13 cellular contexts compared by ENCODE assay signal in genomic region chr6:112269165-112269564, GRCh38. TPM values are rescaled to one million over a fixed set of nuclear protein-coding genes. Genes with fewer than 3 reads are reported as not detected.
A peak's percentile ranks its signal among the peaks of the same experiment; 100 is the strongest.
DNase-seq lines count a peak whose midpoint lies in the region; ATAC-seq, FAIRE-seq and TF ChIP-seq lines count a peak whose summit lies in the region.
"Had no signal": no experiment of that assay in that cellular context is flagged by ENCODE, and none has a peak within 500 bp of the region (broad histone marks: within the 10 kb centered on the region; RNA-seq: fewer than 3 reads in every experiment).

No MANE protein-coding gene starts in this region.

- H3K36me3 ChIP-seq in H1 (ENCODE audit: control insufficient read depth in 2 of 4, insufficient read depth in 4 of 4, low read length in 3 of 4): no peaks in the 10 kb centered on the region
- H3K36me3 ChIP-seq: SJSA1 had no signal

- H4K20me1 ChIP-seq in H1 (replicated peaks in 1 of 2; ENCODE audit: control insufficient read depth in 1 of 2, insufficient read depth in 2 of 2, low read length in 2 of 2): no peaks in the 10 kb centered on the region

- no peak overlapping the region for H3K56ac ChIP-seq in H1 (replicated peaks; ENCODE audit: insufficient read length, low read depth, low read length)

- H3K79me1 ChIP-seq in H1 (ENCODE audit: low read depth, low read length): no peaks in the 10 kb centered on the region

- H3K14ac ChIP-seq in H1 (ENCODE audit: insufficient read length): no peak overlapping the region

- no peak overlapping the region for H3K4ac ChIP-seq in H1 (replicated peaks; ENCODE audit: insufficient read length, low read depth, low read length)

- no peak overlapping the region for H3K9ac ChIP-seq in H1 (replicated peaks in 1 of 4; ENCODE audit: extremely low read depth in 1 of 4, low read depth in 3 of 4, low read length in 3 of 4)

- H3K23me2 ChIP-seq in H1 (ENCODE audit: low read depth, low read length): no peaks in the 10 kb centered on the region

- POLR2A ChIA-PET in H1 (lab: Charles Lee; ENCODE audit: partially characterized antibody): no interaction called here

- TF ChIP-seq CTCF in AG09309 (IDR thresholded peaks at IDR 0.05; ENCODE audit: control insufficient read depth, insufficient read depth, low read depth, low read length, missing control alignments): peak; percentile 49
- TF ChIP-seq CTCF in H1 (IDR thresholded peaks at IDR 0.05; ENCODE audit: control extremely low read depth in 1 of 3, insufficient read depth in 1 of 3, low read depth in 1 of 3, low read length in 3 of 3): peak in 2 of 3 experiments; percentile 39 to 45; a peak in 2 of 4 replicates

- no peaks in the 10 kb centered on the region for H3K9me3 ChIP-seq in H1 (ENCODE audit: insufficient read depth in 2 of 2, low read depth in 1 of 2, low read length in 1 of 2)
- H3K9me3 ChIP-seq: mucosa of descending colon, SJSA1 had no signal

- H2BK15ac ChIP-seq in H1 (ENCODE audit: low read length): no peak overlapping the region

- H2BK120ac ChIP-seq in H1 (replicated peaks; ENCODE audit: low read depth, low read length): no peak overlapping the region

- no peak for TF ChIP-seq POLR2A in H1 (IDR thresholded peaks at IDR 0.05; ENCODE audit: control extremely low read depth in 1 of 2, low read depth in 2 of 2, low read length in 2 of 2)

- peak; percentile 48 to 55 for TF ChIP-seq RAD21 in H1 (IDR thresholded peaks at IDR 0.05 in 1 of 2, conservative IDR thresholded peaks at IDR 0.05 in 1 of 2; ENCODE audit: low read depth in 2 of 2, low read length in 2 of 2)

- H3K79me2 ChIP-seq in H1 (ENCODE audit: control insufficient read depth in 1 of 2, insufficient read depth in 2 of 2, low read length in 2 of 2): no peaks in the 10 kb centered on the region

- DNase-seq in AG09309 (ENCODE audit: low read depth) (no peak), Kasumi-1 (lab: John Stamatoyannopoulos, UW) (peak; percentile 28 to 40), H1 (ENCODE audit: low read depth in 1 of 2, low spot score in 2 of 2) (no peak), lung microvascular endothelial cell (ENCODE audit: low read depth in 2 of 2) (peak; percentile 74 to 98), NCI-H526 (lab: John Stamatoyannopoulos, UW) (no peak), NCI-H1417 (lab: John Stamatoyannopoulos, UW) (no peak)
- no peak for DNase-seq in stimulated activated CD4-positive, alpha-beta T cell treated with anti-CD3 and anti-CD28 coated beads, Interleukin-4, amount 100 ng/mL, for 24 hours
- no peak for DNase-seq in stimulated activated naive CD8-positive, alpha-beta T cell treated with anti-CD3 and anti-CD28 coated beads, Interleukin-15, Interleukin-2, amounts not matched to agents 100 U/mL and 50 U/mL, for 24 hours
- DNase-seq: DMS79; effector CD4-positive, alpha-beta T cell; Karpas-422; mucosa of descending colon had no signal

- H2BK20ac ChIP-seq in H1 (ENCODE audit: low read length): no peak overlapping the region

- no peak overlapping the region for H3K27ac ChIP-seq in H1 (ENCODE audit: low read depth, low read length)
- H3K27ac ChIP-seq: SJSA1 had no signal

- WGBS in H1 (ENCODE audit: extremely low coverage in 1 of 2, insufficient coverage in 1 of 2, insufficient read length in 1 of 2, insufficient replicate concordance in 2 of 2, low coverage in 1 of 2, low lambda C conversion rate in 2 of 2, missing lambda C conversion rate in 1 of 2), 2 experiments: 76% methylated on average over 4 of the region's 4 CpGs; no CpG with 5 or more reads in 1 of the 2 experiments

- no peak overlapping the region for H4K91ac ChIP-seq in H1 (replicated peaks; ENCODE audit: insufficient read length, low read length)

- CTCF ChIA-PET in H1 (lab: Charles Lee; ENCODE audit: partially characterized antibody): interaction anchor here (0.7 to 3.6 kb wide), 23 partner anchors 10 to 666 kb away, joined by 3 to 33 read pairs (median 5); no protein-coding TSS in a partner anchor

- H3K27me3 ChIP-seq in H1 (replicated peaks in 1 of 4; ENCODE audit: control insufficient read depth in 3 of 4, extremely low read depth in 1 of 4, insufficient read depth in 3 of 4, low read length in 3 of 4): no peaks in the 10 kb centered on the region
- H3K27me3 ChIP-seq: SJSA1 had no signal

- H3K4me1 ChIP-seq in H1 (replicated peaks in 1 of 4; ENCODE audit: control insufficient read depth in 3 of 4, insufficient read depth in 4 of 4, low read length in 3 of 4): no peaks in the 10 kb centered on the region

- peak; percentile 13 for FAIRE-seq in H1 (lab: Jason Lieb, UNC)

- H3K4me2 ChIP-seq in H1 (ENCODE audit: insufficient read depth in 1 of 2, low read depth in 2 of 2, low read length in 2 of 2): no peak overlapping the region

- no peak overlapping the region for H2BK5ac ChIP-seq in H1 (ENCODE audit: low read depth, low read length)

- H4K5ac ChIP-seq in H1 (ENCODE audit: insufficient read length, low read depth, low read length): no peak overlapping the region

- no peak for ATAC-seq in stimulated activated naive CD8-positive, alpha-beta T cell treated with anti-CD3 and anti-CD28 coated beads, Interleukin-15, Interleukin-2, amounts not matched to agents 100 U/mL and 50 U/mL, for 24 hours
- ATAC-seq: mucosa of descending colon had no signal

- no peak overlapping the region for H2AFZ ChIP-seq in H1 (ENCODE audit: low read length)

- H3K23ac ChIP-seq in H1 (ENCODE audit: insufficient read length): no peak overlapping the region

- H3K18ac ChIP-seq in H1 (ENCODE audit: extremely low read depth, low read length): no peak overlapping the region

- H2AK5ac ChIP-seq in H1 (ENCODE audit: low read depth, low read length): no peak overlapping the region

- H4K8ac ChIP-seq in H1 (ENCODE audit: extremely low read depth, insufficient read depth, low read length): no peak overlapping the region

- no peak overlapping the region for H3K4me3 ChIP-seq in AG09309 (ENCODE audit: control insufficient read depth, low read depth, low read length)
- no peak overlapping the region for H3K4me3 ChIP-seq in H1 (ENCODE audit: extremely low read depth in 1 of 4, insufficient read depth in 2 of 4, low read depth in 3 of 4, low read length in 4 of 4)
- H3K4me3 ChIP-seq: mucosa of descending colon, SJSA1 had no signal

- H2BK12ac ChIP-seq in H1 (ENCODE audit: low read depth, low read length): no peak overlapping the region

- TF ChIP-seq EP300 in H1 (IDR thresholded peaks at IDR 0.05; ENCODE audit: borderline replicate concordance in 1 of 2, low read depth in 2 of 2, low read length in 2 of 2): no peak

TF ChIP-seq in H1, 55 proteins besides CTCF, POLR2A, EP300 and RAD21:
- TF ChIP-seq NRF1 (IDR thresholded peaks at IDR 0.05; ENCODE audit: low read depth, low read length) (no peak), CBX8 (IDR thresholded peaks at IDR 0.05; ENCODE audit: borderline replicate concordance, low read depth, low read length) (no peak), BRCA1 (IDR thresholded peaks at IDR 0.05; ENCODE audit: low read depth, low read length) (no peak), SIRT6 (IDR thresholded peaks at IDR 0.05; ENCODE audit: low read length) (no peak), PHF8 (conservative IDR thresholded peaks at IDR 0.05; ENCODE audit: low read depth, low read length) (no peak), RNF2 (IDR thresholded peaks at IDR 0.05; ENCODE audit: borderline replicate concordance, low read depth, low read length, missing control alignments, poor library complexity, severe bottlenecking) (no peak), SP4 (IDR thresholded peaks at IDR 0.05; ENCODE audit: low read length) (no peak), ATF3 (IDR thresholded peaks at IDR 0.05; ENCODE audit: insufficient read depth, low read depth, low read length) (no peak), KDM5A (IDR thresholded peaks at IDR 0.05; ENCODE audit: low read length) (no peak), ASH2L (IDR thresholded peaks at IDR 0.05; ENCODE audit: low read length) (no peak), TBP (IDR thresholded peaks at IDR 0.05; ENCODE audit: low read depth, low read length) (no peak), CREB1 (IDR thresholded peaks at IDR 0.05) (no peak), SUZ12 (IDR thresholded peaks at IDR 0.05; ENCODE audit: low read length) (no peak), HDAC2 (IDR thresholded peaks at IDR 0.05; ENCODE audit: borderline replicate concordance in 1 of 2, low read depth in 2 of 2, low read length in 2 of 2) (no peak)

RNA-seq across cellular contexts. Expression of gene LAMA4, which starts 14.8 kb away (rescaled TPM):
- 0.92 and 1.5 TPM in 2 replicates for total RNA-seq in H1 (2021; fragmentation: NEBNext Ultra II Directional; extraction: Animal tissue kit (Norgen Biotek cat#: 25700))
- 0.95 and 2.0 TPM in 2 replicates for polyA plus RNA-seq in H1 (2011; rRNA removed)
- polyA plus RNA-seq in H1 (2011; cell fraction: cytosol; rRNA removed): 1.1 TPM
- 2.0 TPM for polyA plus RNA-seq in H1 (2011; cell fraction: nucleus; rRNA removed)
- 0.87 to 1.4 TPM (median 1.1 TPM) in 4 replicates for polyA plus RNA-seq in H1 (2012, experiment 1 of 2)
- 0.71 TPM for polyA plus RNA-seq in H1 (2012, experiment 2 of 2)
- 4.3 TPM for polyA plus RNA-seq in H1 (2013, experiment 1 of 2)
- 4.4 TPM for polyA plus RNA-seq in H1 (2013, experiment 2 of 2)
- 1.3 and 2.1 TPM in 2 replicates for polyA minus RNA-seq in H1 (2011; rRNA and poly(A)+ RNA removed)
- 1.5 TPM for polyA minus RNA-seq in H1 (2011; cell fraction: cytosol; rRNA and poly(A)+ RNA removed)
- polyA minus RNA-seq in H1 (2011; cell fraction: nucleus; rRNA and poly(A)+ RNA removed): 2.7 TPM
- 456 and 465 TPM in 2 replicates for total RNA-seq in lung microvascular endothelial cell

Comparison
In these comparisons a context has a peak if more than half of its experiments do, and no peak if none do; other contexts are left out.
1. DNase-seq: peak in Kasumi-1 (2 of 2) and lung microvascular endothelial cell (2 of 2); none in AG09309 (single experiment), H1 (0 of 2), NCI-H526 (0 of 2), NCI-H1417 (0 of 3), stimulated activated CD4-positive, alpha-beta T cell treated with anti-CD3 and anti-CD28 coated beads, Interleukin-4, amount 100 ng/mL, for 24 hours (single experiment) and stimulated activated naive CD8-positive, alpha-beta T cell treated with anti-CD3 and anti-CD28 coated beads, Interleukin-15, Interleukin-2, amounts not matched to agents 100 U/mL and 50 U/mL, for 24 hours (single experiment).
2. RNA of gene LAMA4, which starts 14.8 kb away (total RNA-seq): 456 to 465 TPM in lung microvascular endothelial cell; 0.92 to 1.5 TPM in H1; every median in the first group is over 100 times any median in the second.